In genomic region chr12:94429633-94430032, GRCh38 we compare ENCODE assay signal across 21 cellular contexts. TPM values are rescaled to one million over a fixed set of nuclear protein-coding genes. Genes with fewer than 3 reads are reported as not detected.
DNase-seq lines count a peak whose midpoint lies in the region; ATAC-seq, FAIRE-seq and TF ChIP-seq lines count a peak whose summit lies in the region.
"Had no signal": no experiment of that assay in that cellular context is flagged by ENCODE, and none has a peak within 500 bp of the region (broad histone marks: within the 10 kb centered on the region; RNA-seq: fewer than 3 reads in every experiment).

No MANE protein-coding gene starts in this region.

- H3K27me3 Mint-ChIP-seq in H9 (ENCODE audit: low read depth) = no peaks in the 10 kb centered on the region
- no peaks in the 10 kb centered on the region for H3K27me3 Mint-ChIP-seq in mesothelial cell of epicardium (ENCODE audit: low read depth)
- H3K27me3 Mint-ChIP-seq: activated naive CD8-positive, alpha-beta T cell had no signal

- no peak overlapping the region for H4K5ac ChIP-seq in H9 (ENCODE audit: insufficient read length, low read depth, low read length)

- no peak overlapping the region for H3K23ac ChIP-seq in H9 (ENCODE audit: insufficient read length, low read depth, low read length)

- H2BK12ac ChIP-seq in H9 (ENCODE audit: insufficient read length, low read depth, low read length) = no peak overlapping the region

- no peak for FAIRE-seq in GM12878 (lab: Jason Lieb, UNC)

- no peaks in the 10 kb centered on the region for H3K23me2 ChIP-seq in H9 (ENCODE audit: insufficient read length, low read depth, low read length, poor library complexity, severe bottlenecking)

- no peak overlapping the region; the same call in 1 of the 2 replicates for H3K14ac ChIP-seq in H9 (ENCODE audit: insufficient read depth, low read length)

- H2AK5ac ChIP-seq in H9 (ENCODE audit: insufficient read length, low read length) = no peak overlapping the region

- H3K27me3 ChIP-seq in H9 (ENCODE audit: insufficient read depth, low read length) = no peaks in the 10 kb centered on the region
- no peaks in the 10 kb centered on the region for H3K27me3 ChIP-seq in GM12878 (replicated peaks in 1 of 2; ENCODE audit: control insufficient read depth in 2 of 2, insufficient read depth in 2 of 2, low read length in 1 of 2)
- H3K27me3 ChIP-seq: sigmoid colon, tibial nerve had no signal

- DNase-seq in GM12865 (ENCODE audit: low read depth) (peak; percentile 75), H9 (peak; percentile 61), GM12878 (ENCODE audit: low read depth, low spot score) (no peak), islet precursor cell (peak; percentile 69), NCI-H69 (lab: John Stamatoyannopoulos, UW) (no peak), NCI-H2081 (lab: John Stamatoyannopoulos, UW) (no peak), mesothelial cell of epicardium (ENCODE audit: low spot score in 2 of 2, unreplicated experiment in 2 of 2) (no peak)
- DNase-seq: hypothalamus; left cardiac atrium; MV-4-11; NCI-H187 treated with DMSO at 0.1 percent for 48 hours; NCI-H345; sigmoid colon; SK-N-SH; stimulated activated naive CD4-positive, alpha-beta T cell had no signal

- no peak for TF ChIP-seq RAD21 in GM12878 (IDR thresholded peaks at IDR 0.05; ENCODE audit: insufficient read depth, low read depth, low read length)

- H3K4me3 ChIP-seq in GM12865 (ENCODE audit: low read depth, low read length) (no peak overlapping the region), GM12878 (no peak overlapping the region)
- H3K4me3 ChIP-seq: coronary artery, HAP-1, sigmoid colon, tibial nerve had no signal

- H4K8ac ChIP-seq in H9 (replicated peaks; ENCODE audit: insufficient read length, low read depth, low read length) = no peak overlapping the region

- no peak overlapping the region for H2BK20ac ChIP-seq in H9 (ENCODE audit: low read depth, low read length, poor library complexity, severe bottlenecking)

- no peaks in the 10 kb centered on the region for H3K79me1 ChIP-seq in H9 (ENCODE audit: insufficient read depth, low read depth, low read length, poor library complexity, severe bottlenecking)

- in situ Hi-C loops in GM12878 (cut with MboI) = no loop called here

- CTCF ChIA-PET in GM12878 (lab: Yijun Ruan, JAX) = interaction anchor here (0.7 to 1.2 kb wide), 5 partner anchors 280 to 657 kb away, joined by 3 read pairs; no protein-coding TSS in a partner anchor

- RAD21 ChIA-PET in GM12878 (lab: Charles Lee; ENCODE audit: unreplicated experiment) = interaction anchor here (0.9 to 1.0 kb wide), 2 partner anchors 280 to 294 kb away, joined by 3 read pairs; no protein-coding TSS in a partner anchor

- no peaks in the 10 kb centered on the region for H3K9me3 ChIP-seq in H9 (ENCODE audit: control insufficient read depth, low read depth, low read length)
- peaks cover 24% of the 10 kb centered on the region for H3K9me3 ChIP-seq in GM12878 (replicated peaks; ENCODE audit: control insufficient read depth, insufficient read depth, low read length)
- H3K9me3 ChIP-seq: sigmoid colon had no signal

- H3K79me2 ChIP-seq in H9 (ENCODE audit: insufficient read depth, low read length) = peaks cover 9% of the 10 kb centered on the region; the same call in 1 of the 2 replicates
- peaks cover 15% of the 10 kb centered on the region for H3K79me2 ChIP-seq in GM12878 (ENCODE audit: control insufficient read depth, insufficient read depth, low read length)

- H3K4me2 ChIP-seq in H9 (ENCODE audit: insufficient read depth, insufficient read length, low read length) (no peak overlapping the region), GM12878 (ENCODE audit: control insufficient read depth, insufficient read depth) (no peak overlapping the region)
- H3K4me2 ChIP-seq: SK-N-SH had no signal

- no peak overlapping the region for H2BK120ac ChIP-seq in H9 (ENCODE audit: low read depth, low read length, poor library complexity, severe bottlenecking)

- peaks cover 57 to 73% of the 10 kb centered on the region in 2 experiments for H3K4me1 Mint-ChIP-seq in H9
- H3K4me1 Mint-ChIP-seq in mesothelial cell of epicardium = peaks cover 37% of the 10 kb centered on the region

- intact Hi-C loops in GM12878 (cut with micrococcal nuclease; ENCODE audit: unreplicated experiment) = loop anchor here (5.0 kb wide), 1 partner anchor 282 kb away; the partner anchor contains the start of gene PLXNC1

- H3K56ac ChIP-seq in H9 (ENCODE audit: insufficient read length, low read depth, low read length) = no peak overlapping the region

- SMC1A ChIA-PET in GM12878 (lab: Charles Lee; ENCODE audit: uncharacterized antibody, unreplicated experiment) = interaction anchor here (0.7 to 2.5 kb wide), 9 partner anchors 9 to 295 kb away, joined by 3 to 10 read pairs (median 3); partner anchors contain the start of gene CEP83

- H3K4me3 Mint-ChIP-seq in H9 (no peak overlapping the region; a peak in 1 of 5 replicates), mesothelial cell of epicardium (no peak overlapping the region)
- H3K4me3 Mint-ChIP-seq: activated naive CD8-positive, alpha-beta T cell; nephron had no signal

- POLR2A ChIA-PET in GM12878 (lab: Charles Lee) = no interaction called here

- TF ChIP-seq CTCF in GM12865 (IDR thresholded peaks at IDR 0.05; ENCODE audit: insufficient read depth, low read depth, low read length, missing control alignments) = peak; percentile 4
- peak; percentile 40; the same call in 2 of the 3 replicates for TF ChIP-seq CTCF in H9 (conservative IDR thresholded peaks at IDR 0.05)
- no peak for TF ChIP-seq CTCF in GM12878 (IDR thresholded peaks at IDR 0.05 in 2 of 3, conservative IDR thresholded peaks at IDR 0.05 in 1 of 3; ENCODE audit: control insufficient read depth in 2 of 3, extremely low read depth in 1 of 3, insufficient read depth in 1 of 3, low read depth in 3 of 3, low read length in 3 of 3)
- no peak for TF ChIP-seq CTCF in mesothelial cell of epicardium (IDR thresholded peaks at IDR 0.05; ENCODE audit: unreplicated experiment)

- BruUV-seq in GM12878 (replicated peaks; lab: Mats Ljungman, UMichigan) = no TSS peak

- H3K36me3 Mint-ChIP-seq in H9 (ENCODE audit: insufficient read depth in 1 of 3, low read depth in 3 of 3) (peaks cover 10 to 34% (median 22%) of the 10 kb centered on the region in 3 experiments), mesothelial cell of epicardium (peaks cover 26% of the 10 kb centered on the region)

- peaks cover 2 to 3% of the 10 kb centered on the region in 2 experiments; a peak in 2 of 4 replicates for H3K36me3 ChIP-seq in GM12878 (ENCODE audit: control insufficient read depth in 2 of 2, insufficient read depth in 2 of 2, low read length in 1 of 2)
- H3K36me3 ChIP-seq: sigmoid colon had no signal

- H3K4me1 ChIP-seq in H9 (ENCODE audit: insufficient read depth, low read length) (peaks cover 9% of the 10 kb centered on the region), GM12878 (ENCODE audit: control insufficient read depth, insufficient read depth, low read length) (peaks cover 4% of the 10 kb centered on the region; the same call in 1 of the 2 replicates)

- H3K9me3 Mint-ChIP-seq in H9 (peaks cover 22 to 28% of the 10 kb centered on the region in 2 experiments; a peak in 4 of 5 replicates), mesothelial cell of epicardium (peaks cover 33% of the 10 kb centered on the region)

- no peak overlapping the region for H2BK15ac ChIP-seq in H9 (ENCODE audit: low read depth, low read length)

- ATAC-seq in GM12878 (peak; percentile 70), HG03354 (IDR thresholded peaks at IDR 0.05; ENCODE audit: poor library complexity, severe bottlenecking, unreplicated experiment) (no peak)
- ATAC-seq: left cardiac atrium had no signal

- TF ChIP-seq EP300 in GM12878 (IDR thresholded peaks at IDR 0.05; ENCODE audit: borderline replicate concordance in 1 of 2, control insufficient read depth in 1 of 2, low read depth in 2 of 2, low read length in 2 of 2) = no peak

- H3K27ac ChIP-seq in H9 (ENCODE audit: insufficient read length, low read depth, low read length) (no peak overlapping the region), GM12878 (ENCODE audit: control insufficient read depth, insufficient read depth) (no peak overlapping the region)
- H3K27ac ChIP-seq: coronary artery, sigmoid colon, tibial nerve had no signal

- no peak overlapping the region for H2BK5ac ChIP-seq in H9 (ENCODE audit: insufficient read length, low read length)

- no peak overlapping the region for H3K9ac ChIP-seq in H9 (ENCODE audit: extremely low read depth, insufficient read length, low read length)
- H3K9ac ChIP-seq in GM12878 (ENCODE audit: control insufficient read depth, insufficient read depth, low read length) = no peak overlapping the region
- H3K9ac ChIP-seq: SK-N-SH had no signal

- H4K20me1 ChIP-seq in H9 (ENCODE audit: control insufficient read depth, insufficient read depth, insufficient read length) = no peaks in the 10 kb centered on the region
- no peaks in the 10 kb centered on the region for H4K20me1 ChIP-seq in GM12878 (ENCODE audit: control insufficient read depth, insufficient read depth)

- TF ChIP-seq POLR2A in GM12878 (IDR thresholded peaks at IDR 0.05; ENCODE audit: low read depth, low read length) = no peak

- peak overlapping the region; percentile 48 for H4K91ac ChIP-seq in H9 (ENCODE audit: insufficient read length, low read depth, low read length)

- no peak overlapping the region for H3K4ac ChIP-seq in H9 (ENCODE audit: low read depth, low read length)

- H3T11ph ChIP-seq in H9 (ENCODE audit: low read length) = no peak overlapping the region

- H2AFZ ChIP-seq in H9 (ENCODE audit: low read length) (no peak overlapping the region), GM12878 (ENCODE audit: control insufficient read depth, low read depth, low read length) (no peak overlapping the region)

- H3K27ac Mint-ChIP-seq in H9 (peak overlapping the region; percentile 37 to 90 (median 87)), mesothelial cell of epicardium (no peak overlapping the region)
- H3K27ac Mint-ChIP-seq: activated naive CD8-positive, alpha-beta T cell had no signal

- no peak overlapping the region for H3K18ac ChIP-seq in H9 (ENCODE audit: insufficient read length, low read depth, low read length)

RNA-seq across cellular contexts. Expression of gene CEP83, which starts 30.0 kb away (rescaled TPM):
- total RNA-seq in H9 (2021) (26.5 and 27.4 TPM in 2 replicates), GM12878 (2014; rRNA removed) (25.0 and 27.6 TPM in 2 replicates), GM12878 (2014; rRNA removed; fragmentation: Illumina TruSeq; extraction: Trizol) (30.1 and 33.1 TPM in 2 replicates), GM12878 (2021) (15.2 and 20.0 TPM in 2 replicates), mesothelial cell of epicardium (25.6 to 29.6 TPM (median 28.9 TPM) in 3 replicates)
- total RNA-seq in GM12878 (2013; cell fraction: nucleolus; rRNA removed) = 250 and 265 TPM in 2 replicates
- 3.9 TPM for polyA plus RNA-seq in GM12878 (2011; ENCODE audit: low read depth)
- polyA plus RNA-seq in GM12878 (2011; rRNA removed) (39.0 and 65.8 TPM in 2 replicates), GM12878 (2014; fragmentation: Illumina TruSeq; extraction: Trizol) (36.0 and 50.1 TPM in 2 replicates), GM12878 (2014; fragmentation: Nextera tagmentation; extraction: Ambion mirVana) (1 to 10 TPM; 4.3 to 5.0 TPM), GM12878 (2014; rRNA removed) (18.5 and 25.2 TPM in 2 replicates), GM12878 (2016; fragmentation: Nextera tagmentation; extraction: Ambion mirVana) (10 to 100 TPM; 14.2 to 15.9 TPM)
- 11.5 and 11.8 TPM in 2 replicates for polyA plus RNA-seq in GM12878 (2011; cell fraction: cytosol; rRNA removed)
- polyA plus RNA-seq in GM12878 (2011; cell fraction: nucleus; rRNA removed) = 64.8 and 72.7 TPM in 2 replicates
- polyA plus RNA-seq in GM12878 (2012) = 6.7 and 10.3 TPM in 2 replicates
- 32.6 and 36.1 TPM in 2 replicates for polyA minus RNA-seq in GM12878 (2011; rRNA and poly(A)+ RNA removed)
- polyA minus RNA-seq in GM12878 (2011; cell fraction: cytosol; rRNA and poly(A)+ RNA removed) = 7.4 and 11.9 TPM in 2 replicates
- polyA minus RNA-seq in GM12878 (2011; cell fraction: nucleus; rRNA and poly(A)+ RNA removed) = 59.0 and 110 TPM in 2 replicates

Comparison
In these comparisons a context has a peak if more than half of its experiments do, and no peak if none do; other contexts are left out.
1. DNase-seq: peak in GM12865 (single experiment), H9 (single experiment) and islet precursor cell (single experiment); none in GM12878 (single experiment), NCI-H69 (single experiment), NCI-H2081 (0 of 2) and mesothelial cell of epicardium (0 of 2).
2. CTCF ChIP-seq: peak in GM12865 (single experiment) and H9 (single experiment); none in GM12878 (0 of 3) and mesothelial cell of epicardium (single experiment).